Comparison of ENCODE assay signal across 7 cellular contexts in the genomic region with DNA sequence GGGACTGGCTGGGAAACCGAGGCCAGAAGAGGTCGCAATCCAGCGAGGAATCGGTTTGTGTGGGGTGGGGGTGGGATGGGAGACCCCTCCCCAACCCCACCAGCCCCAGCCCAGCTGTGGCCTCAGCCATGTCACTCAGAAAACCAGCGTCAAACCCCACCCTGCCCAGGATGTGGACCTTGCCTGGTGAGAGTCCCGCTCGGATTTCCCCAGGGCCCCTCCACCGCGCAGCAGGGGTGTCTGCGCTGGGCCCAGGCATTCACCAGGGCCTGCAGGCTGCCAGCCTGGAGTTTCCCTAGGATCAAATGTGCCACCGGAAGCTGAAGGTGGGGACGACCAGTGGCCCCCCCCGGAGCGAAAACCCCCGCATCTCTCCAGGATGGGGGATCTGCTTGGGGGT. TPM values are rescaled to one million over a fixed set of nuclear protein-coding genes. Genes with fewer than 3 reads are reported as not detected.
DNase-seq lines count a peak whose midpoint lies in the region; ATAC-seq, FAIRE-seq and TF ChIP-seq lines count a peak whose summit lies in the region.
"Not testable (repeated sequence)": the region's sequence is repeated elsewhere in the genome, so short reads cannot be mapped to it uniquely, and the experiment has no call there.

No MANE protein-coding gene starts in this region.

- not testable (repeated sequence) for TF ChIP-seq POLR2A in K562 (conservative IDR thresholded peaks at IDR 0.05)

- not testable (repeated sequence) for DNase-seq in PC-3; WTC11 (ENCODE audit: low spot score); K562 (ENCODE audit: extremely low read depth in 1 of 4, low spot score in 3 of 4); left cardiac atrium; memory B cell (ENCODE audit: low spot score in 2 of 2); stimulated activated effector memory CD8-positive, alpha-beta T cell treated with anti-CD3 and anti-CD28 coated beads, Interleukin-12 subunit alpha, Interleukin-12 subunit beta, amount 100 ng/mL, for 72 hours (ENCODE audit: low spot score in 2 of 2)

- not testable (repeated sequence) for H3K4me3 ChIP-seq in PC-3 (ENCODE audit: low read length); K562

- not testable (repeated sequence) for H3K27ac ChIP-seq in PC-3 (ENCODE audit: low read length); K562 (ENCODE audit: extremely low read depth, low read depth, low read length)

- not testable (repeated sequence) for H3K9me3 Mint-ChIP-seq in WTC11; memory B cell; stimulated activated effector memory CD8-positive, alpha-beta T cell treated with anti-CD3 and anti-CD28 coated beads, Interleukin-12 subunit alpha, Interleukin-12 subunit beta, amount 100 ng/mL, for 72 hours

- not testable (repeated sequence) for TF ChIP-seq CTCF in PC-3 (conservative IDR thresholded peaks at IDR 0.05; ENCODE audit: low read depth, low read length); WTC11 (IDR thresholded peaks at IDR 0.05); K562 (IDR thresholded peaks at IDR 0.05 in 2 of 3, conservative IDR thresholded peaks at IDR 0.05 in 1 of 3; ENCODE audit: insufficient read depth in 2 of 3, low read depth in 1 of 3, low read length in 3 of 3)

- H3K27me3 Mint-ChIP-seq in WTC11 (ENCODE audit: low read depth); memory B cell: not testable (repeated sequence)

- not testable (repeated sequence) for H3K4me2 ChIP-seq in PC-3 (ENCODE audit: low read length); K562 (ENCODE audit: insufficient read depth, low read length)

- not testable (repeated sequence) for H2AFZ ChIP-seq in PC-3 (ENCODE audit: low read length); K562 (ENCODE audit: low read depth, low read length)

- ATAC-seq in GM21717 (IDR thresholded peaks at IDR 0.05; ENCODE audit: unreplicated experiment), result peak; percentile 51
- ATAC-seq in PC-3, result peak; percentile 14
- ATAC-seq in WTC11, result peak; percentile 9
- peak; percentile 13 for ATAC-seq in K562
- peak; percentile 10 to 32 for ATAC-seq in left cardiac atrium
- ATAC-seq in memory B cell (ENCODE audit: low read depth), result peak; percentile 62
- peak; percentile 50 for ATAC-seq in stimulated activated effector memory CD8-positive, alpha-beta T cell treated with anti-CD3 and anti-CD28 coated beads, Interleukin-12 subunit alpha, Interleukin-12 subunit beta, amount 100 ng/mL, for 72 hours

- not testable (repeated sequence) for H4K20me1 ChIP-seq in PC-3 (ENCODE audit: low read length); K562 (replicated peaks; ENCODE audit: control insufficient read depth, insufficient read depth, low read length)

- H3K27ac Mint-ChIP-seq in WTC11; memory B cell; stimulated activated effector memory CD8-positive, alpha-beta T cell treated with anti-CD3 and anti-CD28 coated beads, Interleukin-12 subunit alpha, Interleukin-12 subunit beta, amount 100 ng/mL, for 72 hours: not testable (repeated sequence)

- CTCF ChIA-PET in PC-3 (lab: Charles Lee); WTC11 (lab: Charles Lee); K562 (lab: Yijun Ruan, JAX; ENCODE audit: low intra/inter-chr PET ratio): not testable (repeated sequence)

- not testable (repeated sequence) for H3K9me1 ChIP-seq in K562 (ENCODE audit: control insufficient read depth, insufficient read depth, low read length)

- H3K4me1 ChIP-seq in PC-3 (ENCODE audit: insufficient read depth, low read length); K562 (replicated peaks in 1 of 2; ENCODE audit: control insufficient read depth in 2 of 2, insufficient read depth in 2 of 2, low read length in 2 of 2): not testable (repeated sequence)

- in situ Hi-C loops in K562 (cut with MboI), result not testable (repeated sequence)

- not testable (repeated sequence) for H3K9me2 ChIP-seq in PC-3 (replicated peaks; ENCODE audit: low read length)

- peak; percentile 51 for FAIRE-seq in K562 (lab: Jason Lieb, UNC)

- POLR2A ChIA-PET in PC-3 (lab: Charles Lee; ENCODE audit: unreplicated experiment); WTC11 (lab: Charles Lee); K562 (lab: Yijun Ruan, JAX): not testable (repeated sequence)

- BruUV-seq in PC-3 (replicated peaks; lab: Mats Ljungman, UMichigan), result not testable (repeated sequence)
- TSS peak; percentile 61 for BruUV-seq in K562 (replicated peaks; lab: Mats Ljungman, UMichigan)

- not testable (repeated sequence) for H3K36me3 Mint-ChIP-seq in WTC11; memory B cell; stimulated activated effector memory CD8-positive, alpha-beta T cell treated with anti-CD3 and anti-CD28 coated beads, Interleukin-12 subunit alpha, Interleukin-12 subunit beta, amount 100 ng/mL, for 72 hours

- TF ChIP-seq RAD21 in K562 (CRISPR knock-in tag; conservative IDR thresholded peaks at IDR 0.05 in 1 of 2, IDR thresholded peaks at IDR 0.05 in 1 of 2), result not testable (repeated sequence)

- H3K9me3 ChIP-seq in PC-3 (ENCODE audit: low read length); K562 (replicated peaks; ENCODE audit: control insufficient read depth, insufficient read depth, low read depth, low read length): not testable (repeated sequence)

- H3F3A ChIP-seq in PC-3 (ENCODE audit: low read length, unreplicated experiment), result not testable (repeated sequence)

- TF ChIP-seq EP300 in K562 (IDR thresholded peaks at IDR 0.05; ENCODE audit: low read length), result not testable (repeated sequence)

- H3K4me3 Mint-ChIP-seq in WTC11; memory B cell; stimulated activated effector memory CD8-positive, alpha-beta T cell treated with anti-CD3 and anti-CD28 coated beads, Interleukin-12 subunit alpha, Interleukin-12 subunit beta, amount 100 ng/mL, for 72 hours: not testable (repeated sequence)

- intact Hi-C loops in PC-3 (cut with micrococcal nuclease); K562 (cut with micrococcal nuclease); left cardiac atrium (cut with DNase I): not testable (repeated sequence)

- H3K9ac ChIP-seq in PC-3 (ENCODE audit: low read length); K562 (ENCODE audit: insufficient read depth in 1 of 2, low read depth in 2 of 2, low read length in 2 of 2): not testable (repeated sequence)

- H3K4me1 Mint-ChIP-seq in WTC11; memory B cell; stimulated activated effector memory CD8-positive, alpha-beta T cell treated with anti-CD3 and anti-CD28 coated beads, Interleukin-12 subunit alpha, Interleukin-12 subunit beta, amount 100 ng/mL, for 72 hours: not testable (repeated sequence)

- no CpG with 5 or more reads among the region's 15 CpGs for WGBS in K562 (ENCODE audit: insufficient coverage, low coverage, missing lambda C conversion rate)

- H3K36me3 ChIP-seq in PC-3 (ENCODE audit: low read depth, low read length); K562 (ENCODE audit: control insufficient read depth, insufficient read depth, low read length): not testable (repeated sequence)

- H3K27me3 ChIP-seq in PC-3 (ENCODE audit: low read length); K562 (ENCODE audit: control insufficient read depth in 2 of 2, insufficient read depth in 2 of 2, low read length in 2 of 2): not testable (repeated sequence)

- not testable (repeated sequence) for H3K79me2 ChIP-seq in PC-3 (ENCODE audit: low read length); K562 (ENCODE audit: control insufficient read depth, insufficient read depth, low read length)

RNA-seq across cellular contexts. Expression of a gene that starts 51.7 kb away (rescaled TPM):
- 24.7 and 31.6 TPM in 2 replicates for total RNA-seq in PC-3 (2014; rRNA removed)
- 20.7 to 23.1 TPM (median 21.3 TPM) in 3 replicates for total RNA-seq in WTC11 (2021)
- total RNA-seq in K562 (2011; cell fraction: chromatin; rRNA removed; ENCODE audit: low replicate concordance), result 29.4 and 51.4 TPM in 2 replicates
- 23.0 and 26.7 TPM in 2 replicates for total RNA-seq in K562 (2011; cell fraction: nucleolus; rRNA removed)
- total RNA-seq in K562 (2011; cell fraction: nucleoplasm; rRNA removed), result 31.9 and 32.7 TPM in 2 replicates
- total RNA-seq in K562 (2014; rRNA removed), result 6.9 and 11.3 TPM in 2 replicates
- 11.4 and 12.1 TPM in 2 replicates for total RNA-seq in K562 (2014; rRNA removed; fragmentation: Illumina TruSeq; extraction: Trizol)
- 10.9 and 12.7 TPM in 2 replicates for total RNA-seq in K562 (2015; rRNA removed; fragmentation: Illumina TruSeq; extraction: Trizol)
- 12.9 and 13.5 TPM in 2 replicates for total RNA-seq in K562 (2021)
- 17.6 and 22.9 TPM in 2 replicates for polyA plus RNA-seq in K562 (2011; rRNA removed)
- 22.9 and 29.8 TPM in 2 replicates for polyA plus RNA-seq in K562 (2011; cell fraction: cytosol; rRNA removed)
- polyA plus RNA-seq in K562 (2011; cell fraction: nucleus; rRNA removed), result 78.3 and 85.3 TPM in 2 replicates
- polyA plus RNA-seq in K562 (2012), result 11.1 and 22.0 TPM in 2 replicates
- 14.5 and 15.4 TPM in 2 replicates for polyA plus RNA-seq in K562 (2014; fragmentation: Illumina TruSeq; extraction: Trizol)
- polyA plus RNA-seq in K562 (2014; fragmentation: Nextera tagmentation; extraction: Ambion mirVana), result 1 to 10 TPM; 5.3 to 9.1 TPM
- 10.8 and 13.5 TPM in 2 replicates for polyA plus RNA-seq in K562 (2014; rRNA removed)
- 21.9 and 34.4 TPM in 2 replicates for polyA minus RNA-seq in K562 (2011; rRNA and poly(A)+ RNA removed)
- 15.9 and 17.8 TPM in 2 replicates for polyA minus RNA-seq in K562 (2011; cell fraction: cytosol; rRNA and poly(A)+ RNA removed)
- 26.7 and 45.1 TPM in 2 replicates for polyA minus RNA-seq in K562 (2011; cell fraction: nucleus; rRNA and poly(A)+ RNA removed)
- 10 to 100 TPM; 11.9 to 13.3 TPM for total RNA-seq in left cardiac atrium

Comparison
In these comparisons a context has a peak if more than half of its experiments do, and no peak if none do; other contexts are left out.
1. ATAC-seq: peak in every context shown above with its lines; median percentile 62 in memory B cell; 51 in GM21717; 50 in stimulated activated effector memory CD8-positive, alpha-beta T cell treated with anti-CD3 and anti-CD28 coated beads, Interleukin-12 subunit alpha, Interleukin-12 subunit beta, amount 100 ng/mL, for 72 hours; 21 in left cardiac atrium; 14 in PC-3; 13 in K562; 9 in WTC11.